In genomic region chr5:33937700-33938506, GRCh38 we compare ENCODE assay signal across 19 cellular contexts. TPM values are rescaled to one million over a fixed set of nuclear protein-coding genes. Genes with fewer than 3 reads are reported as not detected.
A peak's percentile ranks its signal among the peaks of the same experiment; 100 is the strongest.
DNase-seq lines count a peak whose midpoint lies in the region; ATAC-seq and TF ChIP-seq lines count a peak whose summit lies in the region.
"Had no signal": no experiment of that assay in that cellular context is flagged by ENCODE, and none has a peak within 500 bp of the region (broad histone marks: within the 10 kb centered on the region; RNA-seq: fewer than 3 reads in every experiment).

No MANE protein-coding gene starts in this region.

- TF ChIP-seq CTCF in left ventricle myocardium inferior (IDR thresholded peaks at IDR 0.05; ENCODE audit: borderline replicate concordance) (no peak), RWPE2 (IDR thresholded peaks at IDR 0.05; ENCODE audit: poor library complexity, severe bottlenecking) (no peak), glutamatergic neuron (IDR thresholded peaks at IDR 0.05; ENCODE audit: partially characterized antibody, unreplicated experiment) (no peak)

- H3K36me3 ChIP-seq in left ventricle myocardium inferior (no peaks in the 10 kb centered on the region), RWPE2 (ENCODE audit: low read depth) (no peaks in the 10 kb centered on the region)
- H3K36me3 ChIP-seq: HAP-1, SJCRH30 had no signal

- H3K36me3 Mint-ChIP-seq in glutamatergic neuron (ENCODE audit: unreplicated experiment), result no peaks in the 10 kb centered on the region
- H3K36me3 Mint-ChIP-seq: CD14-positive monocyte had no signal

- peaks cover 17% of the 10 kb centered on the region for H3K4me1 Mint-ChIP-seq in glutamatergic neuron (ENCODE audit: low read depth, unreplicated experiment)

- no peak overlapping the region for H3K4me3 Mint-ChIP-seq in glutamatergic neuron (ENCODE audit: unreplicated experiment)
- H3K4me3 Mint-ChIP-seq: B cell had no signal

- no peak for DNase-seq in left ventricle myocardium inferior
- DNase-seq in cardiac septum (ENCODE audit: low spot score), result no peak
- peak; percentile 57 for DNase-seq in RWPE2 (ENCODE audit: low spot score)
- peak; percentile 14 for DNase-seq in glutamatergic neuron
- DNase-seq in effector CD8-positive, alpha-beta T cell (lab: John Stamatoyannopoulos, UW), result no peak
- DNase-seq: DMS53, GDM1, KG1, NCI-H1092 treated with DMSO at 0.1 percent for 48 hours, NCI-H1436 treated with DMSO at 0.1 percent for 48 hours, NCI-H2227 treated with DMSO at 0.1 percent for 48 hours, SJCRH30 had no signal

- H3K4me1 ChIP-seq in left ventricle myocardium inferior, result peaks cover 20% of the 10 kb centered on the region
- peaks cover 5% of the 10 kb centered on the region for H3K4me1 ChIP-seq in RWPE2 (ENCODE audit: insufficient read depth, poor library complexity, severe bottlenecking)
- H3K4me1 ChIP-seq: HAP-1, SJCRH30 had no signal

- no peak overlapping the region for H3K27ac Mint-ChIP-seq in glutamatergic neuron (ENCODE audit: unreplicated experiment)
- H3K27ac Mint-ChIP-seq: B cell had no signal

- no peak overlapping the region for H3K27ac ChIP-seq in left ventricle myocardium inferior (replicated peaks)
- H3K27ac ChIP-seq in RWPE2 (ENCODE audit: poor library complexity, severe bottlenecking), result no peak overlapping the region
- H3K27ac ChIP-seq: SJCRH30 had no signal

- intact Hi-C loops in left ventricle myocardium inferior (cut with micrococcal nuclease), result no loop called here
- intact Hi-C loops in cardiac septum (cut with DNase I), result loop anchor here (5.0 kb wide), 1 partner anchor 506 kb away; no protein-coding TSS in a partner anchor

- peaks cover 7% of the 10 kb centered on the region for H3K27me3 Mint-ChIP-seq in glutamatergic neuron (ENCODE audit: unreplicated experiment)

- no peaks in the 10 kb centered on the region for H3K9me3 ChIP-seq in left ventricle myocardium inferior (replicated peaks)
- no peaks in the 10 kb centered on the region for H3K9me3 ChIP-seq in RWPE2 (ENCODE audit: severe bottlenecking)
- H3K9me3 ChIP-seq: HAP-1, SJCRH30 had no signal

- ATAC-seq in RWPE2 (ENCODE audit: low read depth), result no peak
- no peak for ATAC-seq in GM18519 (IDR thresholded peaks at IDR 0.05; ENCODE audit: low FRiP score, unreplicated experiment)
- no peak for ATAC-seq in HG02973 (IDR thresholded peaks at IDR 0.05; ENCODE audit: unreplicated experiment)
- ATAC-seq: Panc1 had no signal

- H3K4me3 ChIP-seq in left ventricle myocardium inferior (peak overlapping the region; percentile 61), RWPE2 (ENCODE audit: severe bottlenecking) (no peak overlapping the region)
- H3K4me3 ChIP-seq: HAP-1, SJCRH30 had no signal

- H3K27me3 ChIP-seq in left ventricle myocardium inferior (ENCODE audit: low read depth), result peaks cover 86% of the 10 kb centered on the region
- H3K27me3 ChIP-seq in RWPE2 (ENCODE audit: insufficient read depth, poor library complexity, severe bottlenecking), result peaks cover 76% of the 10 kb centered on the region
- H3K27me3 ChIP-seq: SJCRH30 had no signal

- H3K9me3 Mint-ChIP-seq in glutamatergic neuron (ENCODE audit: unreplicated experiment), result peaks cover 6% of the 10 kb centered on the region

RNA-seq across cellular contexts. Expression of gene RXFP3, which starts 1.7 kb away (rescaled TPM):
- total RNA-seq in left ventricle myocardium inferior (not detected), cardiac septum (not detected), glutamatergic neuron (ENCODE audit: unreplicated experiment) (0.44 TPM)
- total RNA-seq: B cell, SJCRH30 had no signal

RNA-seq across cellular contexts. Expression of gene ADAMTS12, which starts 46.1 kb away (rescaled TPM):
- 0.85 TPM for total RNA-seq in left ventricle myocardium inferior
- total RNA-seq in cardiac septum, result 2.8 TPM
- total RNA-seq in glutamatergic neuron (ENCODE audit: unreplicated experiment), result 0.54 TPM
- total RNA-seq: B cell had no signal

RNA-seq across cellular contexts. Expression of gene SLC45A2, which starts 46.6 kb away (rescaled TPM):
- not detected for total RNA-seq in left ventricle myocardium inferior
- 0.16 TPM for total RNA-seq in cardiac septum
- total RNA-seq in glutamatergic neuron (ENCODE audit: unreplicated experiment), result 0.76 TPM
- total RNA-seq: B cell, HT1080, SJCRH30 had no signal

Comparison
In these comparisons a context has a peak if more than half of its experiments do, and no peak if none do; other contexts are left out.
1. DNase-seq: peak in RWPE2 (single experiment) and glutamatergic neuron (single experiment); none in left ventricle myocardium inferior (single experiment), cardiac septum (single experiment) and effector CD8-positive, alpha-beta T cell (single experiment).